In genomic region chr20:49285233-49285668, GRCh38 we compare ENCODE assay signal across 9 cellular contexts. TPM values are rescaled to one million over a fixed set of nuclear protein-coding genes. Genes with fewer than 3 reads are reported as not detected.
DNase-seq lines count a peak whose midpoint lies in the region; ATAC-seq, FAIRE-seq and TF ChIP-seq lines count a peak whose summit lies in the region.
"Had no signal": no experiment of that assay in that cellular context is flagged by ENCODE, and none has a peak within 500 bp of the region (broad histone marks: within the 10 kb centered on the region; RNA-seq: fewer than 3 reads in every experiment).

No MANE protein-coding gene starts in this region.

- no peak for TF ChIP-seq RAD21 in SK-N-SH (IDR thresholded peaks at IDR 0.05; ENCODE audit: low read length)

- H3K36me3 ChIP-seq in SK-N-SH (replicated peaks in 1 of 2; ENCODE audit: control insufficient read depth in 1 of 2, insufficient read depth in 2 of 2, low read length in 1 of 2) = peaks cover 95 to 100% of the 10 kb centered on the region in 2 experiments
- peaks cover 100% of the 10 kb centered on the region for H3K36me3 ChIP-seq in neutrophil
- peaks cover 100% of the 10 kb centered on the region for H3K36me3 ChIP-seq in WERI-Rb-1
- peaks cover 74 to 95% of the 10 kb centered on the region in 2 donors for H3K36me3 ChIP-seq in kidney (ENCODE audit: control insufficient read depth in 1 of 2, insufficient read depth in 2 of 2, low read length in 2 of 2)

- H4K20me1 ChIP-seq in SK-N-SH (ENCODE audit: insufficient read depth) = peaks cover 100% of the 10 kb centered on the region

- H3K4me3 Mint-ChIP-seq in brain = peak overlapping the region in 4 of 5 experiments; percentile 8 to 69 (median 36)

- TF ChIP-seq CTCF in SK-N-SH (IDR thresholded peaks at IDR 0.05) = no peak
- TF ChIP-seq CTCF in NB4 (IDR thresholded peaks at IDR 0.05; ENCODE audit: low read depth, low read length) = no peak
- TF ChIP-seq CTCF in brain (conservative IDR thresholded peaks at IDR 0.05) = no peak
- no peak for TF ChIP-seq CTCF in neutrophil (IDR thresholded peaks at IDR 0.05)
- TF ChIP-seq CTCF in WERI-Rb-1 (IDR thresholded peaks at IDR 0.05; ENCODE audit: low read depth, low read length) = no peak
- no peak for TF ChIP-seq CTCF in kidney (IDR thresholded peaks at IDR 0.05; ENCODE audit: borderline replicate concordance, extremely low read depth, insufficient read depth)

- H3K27ac Mint-ChIP-seq in brain = peak overlapping the region in 2 of 5 experiments; percentile 9 to 17

- H2AFZ ChIP-seq in SK-N-SH (ENCODE audit: low read depth) = no peak overlapping the region

- H3K9ac ChIP-seq in SK-N-SH (no peak overlapping the region), kidney (ENCODE audit: low read length in 2 of 2) (no peak overlapping the region)

- H3K4me3 ChIP-seq in SK-N-SH (ENCODE audit: low read depth in 2 of 2, low read length in 1 of 2) (no peak overlapping the region; a peak in 1 of 4 replicates), NB4 (ENCODE audit: low read depth, low read length) (peak overlapping the region; percentile 41), neutrophil (ENCODE audit: low read depth in 1 of 2, low read length in 1 of 2) (peak overlapping the region; percentile 34 to 52), WERI-Rb-1 (ENCODE audit: low read depth, low read length) (no peak overlapping the region), kidney (ENCODE audit: low read length in 2 of 2) (no peak overlapping the region)

- peaks cover 5% of the 10 kb centered on the region for H3K27me3 Mint-ChIP-seq in brain

- FAIRE-seq in kidney (lab: Jason Lieb, UNC) = no peak
- FAIRE-seq: A204.1 had no signal

- H3K4me1 ChIP-seq in SK-N-SH (ENCODE audit: control insufficient read depth in 1 of 2, insufficient read depth in 2 of 2, low read depth in 1 of 2, low read length in 1 of 2) (peaks cover 8 to 15% of the 10 kb centered on the region in 2 experiments), neutrophil (ENCODE audit: control insufficient read depth in 1 of 2, insufficient read depth in 1 of 2, low read depth in 1 of 2, low read length in 1 of 2) (peaks cover 81% of the 10 kb centered on the region in 2 experiments), kidney (ENCODE audit: control insufficient read depth in 1 of 2, insufficient read depth in 1 of 2, low read depth in 1 of 2, low read length in 2 of 2) (peaks cover 6 to 8% of the 10 kb centered on the region in 2 donors)

- peaks cover 6% of the 10 kb centered on the region; the same call in 1 of the 2 replicates for H3K9me3 ChIP-seq in SK-N-SH
- peaks cover 2% of the 10 kb centered on the region for H3K9me3 ChIP-seq in neutrophil
- peaks cover 8% of the 10 kb centered on the region for H3K9me3 ChIP-seq in WERI-Rb-1 (ENCODE audit: severe bottlenecking)
- H3K9me3 ChIP-seq in kidney (ENCODE audit: control insufficient read depth in 1 of 2, low read length in 2 of 2) = peaks cover 26 to 51% of the 10 kb centered on the region in 2 donors

- no peak for TF ChIP-seq POLR2A in NB4 (IDR thresholded peaks at IDR 0.05; ENCODE audit: extremely low read depth, insufficient read length)

- peaks cover 100% of the 10 kb centered on the region for H3F3A ChIP-seq in SK-N-SH (replicated peaks; ENCODE audit: insufficient read depth)

- H3K9me2 ChIP-seq in SK-N-SH = no peaks in the 10 kb centered on the region

- H3K9me3 Mint-ChIP-seq in brain = peaks cover 70 to 78% (median 74%) of the 10 kb centered on the region in 5 experiments

- intact Hi-C loops in kidney (cut with DNase I) = no loop called here

- no peak for ATAC-seq in SK-N-SH treated with all-trans-retinoic acid at 6 μM for 48 hours

- TF ChIP-seq EP300 in SK-N-SH (IDR thresholded peaks at IDR 0.05; ENCODE audit: borderline replicate concordance in 1 of 2, low read depth in 1 of 2, low read length in 1 of 2) = no peak

- no peaks in the 10 kb centered on the region for H3K27me3 ChIP-seq in SK-N-SH (ENCODE audit: insufficient read depth)
- no peaks in the 10 kb centered on the region for H3K27me3 ChIP-seq in neutrophil
- no peaks in the 10 kb centered on the region for H3K27me3 ChIP-seq in WERI-Rb-1 (ENCODE audit: insufficient read depth, low read depth, severe bottlenecking)

- WGBS in SK-N-SH (ENCODE audit: low lambda C conversion rate) = 80% methylated on average over 1 of the region's 1 CpG

- CTCF ChIA-PET in SK-N-SH (lab: Yijun Ruan, JAX) = no interaction called here

- peak overlapping the region in 1 of 2 experiments; percentile 17; a peak in 1 of 4 replicates for H3K27ac ChIP-seq in SK-N-SH (ENCODE audit: low read depth in 2 of 2, low read length in 1 of 2)
- peak overlapping the region; percentile 94 for H3K27ac ChIP-seq in neutrophil
- no peak overlapping the region for H3K27ac ChIP-seq in WERI-Rb-1
- H3K27ac ChIP-seq in kidney (ENCODE audit: low read depth in 2 of 2, low read length in 2 of 2) = no peak overlapping the region

- DNase-seq in SK-N-SH (no peak), NB4 (ENCODE audit: low read depth) (no peak), WERI-Rb-1 (no peak), kidney (no peak)
- no peak for DNase-seq in effector CD8-positive, alpha-beta T cell (lab: John Stamatoyannopoulos, UW)

- peaks cover 71% of the 10 kb centered on the region for H3K4me1 Mint-ChIP-seq in brain

- peaks cover 80% of the 10 kb centered on the region for H3K79me2 ChIP-seq in SK-N-SH (ENCODE audit: insufficient read depth)

- peak overlapping the region; percentile 47; the same call in 1 of the 2 replicates for H3K4me2 ChIP-seq in SK-N-SH

- POLR2A ChIA-PET in SK-N-SH (lab: Yijun Ruan, JAX) = no interaction called here

- H3K36me3 Mint-ChIP-seq in brain = peaks cover 100% of the 10 kb centered on the region

TF ChIP-seq in SK-N-SH, 30 proteins besides CTCF, POLR2A, EP300 and RAD21 (continues in another document):
- TF ChIP-seq GABPA (IDR thresholded peaks at IDR 0.05; ENCODE audit: low read depth) (no peak), TCF12 (IDR thresholded peaks at IDR 0.05) (no peak), FOXJ3 (CRISPR knock-in tag; IDR thresholded peaks at IDR 0.05) (no peak), NFIC (IDR thresholded peaks at IDR 0.05; ENCODE audit: borderline replicate concordance) (no peak), ELF1 (IDR thresholded peaks at IDR 0.05) (no peak), RXRA (IDR thresholded peaks at IDR 0.05; ENCODE audit: borderline replicate concordance, low read depth) (no peak), JUND (IDR thresholded peaks at IDR 0.05) (no peak)
- TF ChIP-seq, protein P1, sequence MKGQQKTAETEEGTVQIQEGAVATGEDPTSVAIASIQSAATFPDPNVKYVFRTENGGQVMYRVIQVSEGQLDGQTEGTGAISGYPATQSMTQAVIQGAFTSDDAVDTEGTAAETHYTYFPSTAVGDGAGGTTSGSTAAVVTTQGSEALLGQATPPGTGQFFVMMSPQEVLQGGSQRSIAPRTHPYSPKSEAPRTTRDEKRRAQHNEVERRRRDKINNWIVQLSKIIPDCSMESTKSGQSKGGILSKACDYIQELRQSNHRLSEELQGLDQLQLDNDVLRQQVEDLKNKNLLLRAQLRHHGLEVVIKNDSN (IDR thresholded peaks at IDR 0.05; ENCODE audit: borderline replicate concordance, low read depth) = no peak
- TF ChIP-seq, protein P2, sequence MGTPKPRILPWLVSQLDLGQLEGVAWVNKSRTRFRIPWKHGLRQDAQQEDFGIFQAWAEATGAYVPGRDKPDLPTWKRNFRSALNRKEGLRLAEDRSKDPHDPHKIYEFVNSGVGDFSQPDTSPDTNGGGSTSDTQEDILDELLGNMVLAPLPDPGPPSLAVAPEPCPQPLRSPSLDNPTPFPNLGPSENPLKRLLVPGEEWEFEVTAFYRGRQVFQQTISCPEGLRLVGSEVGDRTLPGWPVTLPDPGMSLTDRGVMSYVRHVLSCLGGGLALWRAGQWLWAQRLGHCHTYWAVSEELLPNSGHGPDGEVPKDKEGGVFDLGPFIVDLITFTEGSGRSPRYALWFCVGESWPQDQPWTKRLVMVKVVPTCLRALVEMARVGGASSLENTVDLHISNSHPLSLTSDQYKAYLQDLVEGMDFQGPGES (IDR thresholded peaks at IDR 0.05; ENCODE audit: low read depth, low read length) = no peak

TF ChIP-seq in SK-N-SH treated with all-trans-retinoic acid at 6 μM for 48 hours, 23 proteins besides CTCF, POLR2A, EP300 and RAD21 (continues in another document):
- no peak for TF ChIP-seq ZFP3 (CRISPR knock-in tag; IDR thresholded peaks at IDR 0.05)
- TF ChIP-seq GLIS3 (CRISPR knock-in tag; IDR thresholded peaks at IDR 0.05) = no peak
- TF ChIP-seq, protein P3, sequence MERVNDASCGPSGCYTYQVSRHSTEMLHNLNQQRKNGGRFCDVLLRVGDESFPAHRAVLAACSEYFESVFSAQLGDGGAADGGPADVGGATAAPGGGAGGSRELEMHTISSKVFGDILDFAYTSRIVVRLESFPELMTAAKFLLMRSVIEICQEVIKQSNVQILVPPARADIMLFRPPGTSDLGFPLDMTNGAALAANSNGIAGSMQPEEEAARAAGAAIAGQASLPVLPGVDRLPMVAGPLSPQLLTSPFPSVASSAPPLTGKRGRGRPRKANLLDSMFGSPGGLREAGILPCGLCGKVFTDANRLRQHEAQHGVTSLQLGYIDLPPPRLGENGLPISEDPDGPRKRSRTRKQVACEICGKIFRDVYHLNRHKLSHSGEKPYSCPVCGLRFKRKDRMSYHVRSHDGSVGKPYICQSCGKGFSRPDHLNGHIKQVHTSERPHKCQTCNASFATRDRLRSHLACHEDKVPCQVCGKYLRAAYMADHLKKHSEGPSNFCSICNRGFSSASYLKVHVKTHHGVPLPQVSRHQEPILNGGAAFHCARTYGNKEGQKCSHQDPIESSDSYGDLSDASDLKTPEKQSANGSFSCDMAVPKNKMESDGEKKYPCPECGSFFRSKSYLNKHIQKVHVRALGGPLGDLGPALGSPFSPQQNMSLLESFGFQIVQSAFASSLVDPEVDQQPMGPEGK (CRISPR knock-in tag; IDR thresholded peaks at IDR 0.05; ENCODE audit: borderline replicate concordance) = no peak

RNA-seq across cellular contexts. Expression of gene ZNFX1, which starts 7.4 kb away (rescaled TPM):
- polyA plus RNA-seq in SK-N-SH (2012; rRNA removed) = 3.9 and 4.6 TPM in 2 replicates
- 4.5 and 4.7 TPM in 2 replicates for polyA plus RNA-seq in SK-N-SH (2012; cell fraction: cytosol; rRNA removed)
- polyA plus RNA-seq in SK-N-SH (2012; cell fraction: nucleus; rRNA removed) = 8.1 and 9.0 TPM in 2 replicates
- 23.5 TPM for polyA plus RNA-seq in brain (ENCODE audit: insufficient read depth, low read depth, low replicate concordance)
- total RNA-seq in kidney = 44.0 TPM
- 8.0 TPM for polyA plus RNA-seq in kidney (ENCODE audit: insufficient read depth, low read depth, low replicate concordance)

Comparison
In these comparisons a context has a peak if more than half of its experiments do, and no peak if none do; other contexts are left out.
1. H3K4me3 ChIP-seq: peak in NB4 (single experiment) and neutrophil (2 of 2); none in SK-N-SH (0 of 2), WERI-Rb-1 (single experiment) and kidney (0 of 2).